In genomic region chr12:116346751-116347150, GRCh38 we compare ENCODE assay signal across 11 cellular contexts.
DNase-seq lines count a peak whose midpoint lies in the region; ATAC-seq and TF ChIP-seq lines count a peak whose summit lies in the region.
"Had no signal": no experiment of that assay in that cellular context is flagged by ENCODE, and none has a peak within 500 bp of the region (broad histone marks: within the 10 kb centered on the region; RNA-seq: fewer than 3 reads in every experiment).

No MANE protein-coding gene starts in this region.

- H3F3A ChIP-seq in GM23248 (ENCODE audit: insufficient read depth) (peaks cover 15% of the 10 kb centered on the region), SK-N-SH (replicated peaks; ENCODE audit: insufficient read depth) (peaks cover 16% of the 10 kb centered on the region)

- peak overlapping the region; percentile 38 for H3K4me2 ChIP-seq in GM23248 (ENCODE audit: unreplicated experiment)
- H3K4me2 ChIP-seq in SK-N-SH, result peak overlapping the region; percentile 49; the same call in 1 of the 2 replicates

- H3K27me3 ChIP-seq in GM23248 (replicated peaks; ENCODE audit: insufficient read depth) (no peaks in the 10 kb centered on the region), SK-N-SH (ENCODE audit: insufficient read depth) (no peaks in the 10 kb centered on the region)

- H3K9ac ChIP-seq in GM23248 (0 out of 2 replicates have a peak overlapping the region, but pooled peaks have one; percentile 13), SK-N-SH (no peak overlapping the region)

- intact Hi-C loops in natural killer cell (cut with micrococcal nuclease), result no loop called here

- CTCF ChIA-PET in SK-N-SH (lab: Yijun Ruan, JAX), result interaction anchor here (0.6 to 0.9 kb wide), 2 partner anchors 12 to 308 kb away, joined by 3 to 5 read pairs; no protein-coding TSS in a partner anchor

- TF ChIP-seq EP300 in SK-N-SH (IDR thresholded peaks at IDR 0.05; ENCODE audit: borderline replicate concordance in 1 of 2, low read depth in 1 of 2, low read length in 1 of 2), result no peak

- POLR2A ChIA-PET in SK-N-SH (lab: Yijun Ruan, JAX), result interaction anchor here (0.5 kb wide), 1 partner anchor 12 kb away, joined by 4 read pairs; no protein-coding TSS in a partner anchor

- DNase-seq in GM23248, result peak; percentile 92
- DNase-seq in SK-N-SH, result no peak
- DNase-seq in foreskin fibroblast, result peak; percentile 84 to 92
- peak; percentile 82 for DNase-seq in skeletal muscle cell (ENCODE audit: low read depth)
- DNase-seq in natural killer cell, result no peak
- DNase-seq in SKM-1 treated with dmso at 0.1 percent for 144 hours (lab: John Stamatoyannopoulos, UW; ENCODE audit: unreplicated experiment), result no peak
- DNase-seq: activated naive CD4-positive, alpha-beta T cell treated with Interleukin-2 at 50 U/mL for 16 hours; NCI-H524 treated with DMSO at 0.1 percent for 48 hours; posterior cingulate gyrus had no signal

- no peaks in the 10 kb centered on the region for H3K4me1 Mint-ChIP-seq in natural killer cell

- WGBS in GM23248 (ENCODE audit: low coverage in 1 of 2, low lambda C conversion rate in 2 of 2, missing lambda C conversion rate in 2 of 2), 2 experiments, result 0 to 1% methylated on average over 4 of the region's 4 CpGs
- WGBS in SK-N-SH (ENCODE audit: low lambda C conversion rate), result 4% methylated on average over 4 of the region's 4 CpGs

- H3K4me1 ChIP-seq in GM23248 (ENCODE audit: insufficient read depth) (peaks cover 14% of the 10 kb centered on the region), SK-N-SH (ENCODE audit: control insufficient read depth in 1 of 2, insufficient read depth in 2 of 2, low read depth in 1 of 2, low read length in 1 of 2) (peaks cover 0 to 7% of the 10 kb centered on the region in 2 experiments; a peak in 3 of 4 replicates)

- H3K36me3 ChIP-seq in GM23248 (ENCODE audit: low read depth) (no peaks in the 10 kb centered on the region), SK-N-SH (replicated peaks in 1 of 2; ENCODE audit: control insufficient read depth in 1 of 2, insufficient read depth in 2 of 2, low read length in 1 of 2) (no peaks in the 10 kb centered on the region)

- TF ChIP-seq CTCF in SK-N-SH (IDR thresholded peaks at IDR 0.05) (no peak), foreskin fibroblast (IDR thresholded peaks at IDR 0.05; ENCODE audit: low read depth, low read length) (no peak), natural killer cell (IDR thresholded peaks at IDR 0.05) (no peak)

- H4K20me1 ChIP-seq in GM23248 (ENCODE audit: insufficient read depth), result no peaks in the 10 kb centered on the region
- H4K20me1 ChIP-seq in SK-N-SH (ENCODE audit: insufficient read depth), result no peaks in the 10 kb centered on the region

- H3K4me3 Mint-ChIP-seq in natural killer cell, result no peak overlapping the region

- no peaks in the 10 kb centered on the region for H3K79me2 ChIP-seq in GM23248 (ENCODE audit: insufficient read depth)
- H3K79me2 ChIP-seq in SK-N-SH (ENCODE audit: insufficient read depth), result no peaks in the 10 kb centered on the region

- H2AFZ ChIP-seq in GM23248, result no peak overlapping the region
- H2AFZ ChIP-seq in SK-N-SH (ENCODE audit: low read depth), result no peak overlapping the region

- no peaks in the 10 kb centered on the region for H3K9me3 ChIP-seq in GM23248 (ENCODE audit: low read depth)
- H3K9me3 ChIP-seq in SK-N-SH, result no peaks in the 10 kb centered on the region

- in situ Hi-C loops in GM23248 (cut with MboI), result no loop called here

- no peak overlapping the region for H3K27ac Mint-ChIP-seq in natural killer cell

- no peaks in the 10 kb centered on the region for H3K36me3 Mint-ChIP-seq in natural killer cell

- peaks cover 8 to 14% of the 10 kb centered on the region in 2 donors for H3K27me3 Mint-ChIP-seq in natural killer cell (ENCODE audit: low read depth in 2 of 2)

- no peak overlapping the region for H3K4me3 ChIP-seq in GM23248
- no peak overlapping the region for H3K4me3 ChIP-seq in SK-N-SH (ENCODE audit: low read depth in 2 of 2, low read length in 1 of 2)
- no peak overlapping the region for H3K4me3 ChIP-seq in foreskin fibroblast (ENCODE audit: low read depth in 1 of 2, low read length in 2 of 2)
- H3K4me3 ChIP-seq in skeletal muscle cell (ENCODE audit: low read depth, low read length), result no peak overlapping the region

- no peak for TF ChIP-seq RAD21 in SK-N-SH (IDR thresholded peaks at IDR 0.05; ENCODE audit: low read length)

- H3K27ac ChIP-seq in GM23248 (peak overlapping the region; percentile 39; the same call in 1 of the 2 replicates), SK-N-SH (ENCODE audit: low read depth in 2 of 2, low read length in 1 of 2) (peak overlapping the region; percentile 23 to 73; a peak in 3 of 4 replicates)

- H3K9me2 ChIP-seq in GM23248 (ENCODE audit: insufficient read depth) (no peaks in the 10 kb centered on the region), SK-N-SH (no peaks in the 10 kb centered on the region)

- H3K9me3 Mint-ChIP-seq in natural killer cell, result no peaks in the 10 kb centered on the region

- no peak for ATAC-seq in GM19328 (IDR thresholded peaks at IDR 0.05; ENCODE audit: unreplicated experiment)
- ATAC-seq in HG02610 (IDR thresholded peaks at IDR 0.05; ENCODE audit: unreplicated experiment), result no peak
- ATAC-seq in natural killer cell, result no peak

TF ChIP-seq in SK-N-SH, 30 proteins besides CTCF, POLR2A, EP300 and RAD21:
- peak; percentile 81 for TF ChIP-seq NFIC (IDR thresholded peaks at IDR 0.05; ENCODE audit: borderline replicate concordance)
- TF ChIP-seq RFX5 (IDR thresholded peaks at IDR 0.05; ENCODE audit: low read length), result no peak
- TF ChIP-seq RXRA (IDR thresholded peaks at IDR 0.05; ENCODE audit: borderline replicate concordance, low read depth), result peak; percentile 6; the same call in 1 of the 2 replicates
- no peak; the same call in 1 of the 2 replicates for TF ChIP-seq POLR2AphosphoS5 (IDR thresholded peaks at IDR 0.05; ENCODE audit: low read depth, low read length)
- TF ChIP-seq FOXM1 (IDR thresholded peaks at IDR 0.05; ENCODE audit: low read depth), result no peak
- TF ChIP-seq FOXJ3 (CRISPR knock-in tag; IDR thresholded peaks at IDR 0.05), result no peak
- TF ChIP-seq TCF12 (IDR thresholded peaks at IDR 0.05), result peak; percentile 17; the same call in 1 of the 2 replicates
- peak; percentile 15; the same call in 1 of the 2 replicates for TF ChIP-seq PBX3 (IDR thresholded peaks at IDR 0.05)
- TF ChIP-seq FOSL2 (IDR thresholded peaks at IDR 0.05; ENCODE audit: borderline replicate concordance, low read depth), result peak; percentile 84; the same call in 1 of the 2 replicates
- TF ChIP-seq REST (IDR thresholded peaks at IDR 0.05; ENCODE audit: low read depth, low read length), result no peak
- no peak for TF ChIP-seq MEF2A (IDR thresholded peaks at IDR 0.05; ENCODE audit: borderline replicate concordance, low read depth)
- TF ChIP-seq MAX (IDR thresholded peaks at IDR 0.05; ENCODE audit: low read depth), result no peak
- peak; percentile 73 for TF ChIP-seq JUND (IDR thresholded peaks at IDR 0.05)

Comparison
In these comparisons a context has a peak if more than half of its experiments do, and no peak if none do; other contexts are left out.
1. DNase-seq: peak in GM23248 (single experiment), foreskin fibroblast (2 of 2) and skeletal muscle cell (single experiment); none in SK-N-SH (single experiment), natural killer cell (single experiment) and SKM-1 treated with dmso at 0.1 percent for 144 hours (single experiment).